In genomic region chr1:227370463-227371254, GRCh38 we compare ENCODE assay signal across 20 cellular contexts. TPM values are rescaled to one million over a fixed set of nuclear protein-coding genes. Genes with fewer than 3 reads are reported as not detected.
DNase-seq lines count a peak whose midpoint lies in the region; ATAC-seq, FAIRE-seq and TF ChIP-seq lines count a peak whose summit lies in the region.
"Had no signal": no experiment of that assay in that cellular context is flagged by ENCODE, and none has a peak within 500 bp of the region (broad histone marks: within the 10 kb centered on the region; RNA-seq: fewer than 3 reads in every experiment).

No MANE protein-coding gene starts in this region.

- H3K4me3 Mint-ChIP-seq in natural killer cell: no peak overlapping the region
- H3K4me3 Mint-ChIP-seq: activated CD4-positive, alpha-beta T cell treated with anti-CD3 and anti-CD28 coated beads, Interleukin-2, amount 10 ng/mL, durations not matched to agents 7 days and 5 days; activated naive CD4-positive, alpha-beta T cell treated with anti-CD3 and anti-CD28 coated beads, Interleukin-2, amount 50 U/mL, for 24 hours; effector memory CD8-positive, alpha-beta T cell; naive thymus-derived CD8-positive, alpha-beta T cell had no signal

- POLR2A ChIA-PET in endothelial cell of umbilical vein (lab: Charles Lee): interaction anchor here (0.6 to 1.1 kb wide), 2 partner anchors 20 to 26 kb away, joined by 3 to 5 read pairs; no protein-coding TSS in a partner anchor

- no peak for TF ChIP-seq POLR2A in endothelial cell of umbilical vein (IDR thresholded peaks at IDR 0.05; ENCODE audit: low read depth, low read length)

- no peaks in the 10 kb centered on the region for H3K36me3 ChIP-seq in RWPE2 (ENCODE audit: low read depth)
- H3K36me3 ChIP-seq in endothelial cell of umbilical vein (ENCODE audit: control insufficient read depth in 2 of 2, extremely low read depth in 1 of 2, insufficient read depth in 2 of 2, low read length in 2 of 2): no peaks in the 10 kb centered on the region
- H3K36me3 ChIP-seq: gastrocnemius medialis, lower lobe of right lung had no signal

- CTCF ChIA-PET in endothelial cell of umbilical vein (lab: Charles Lee): interaction anchor here (1.0 to 1.6 kb wide), 6 partner anchors 13 to 120 kb away, joined by 3 to 7 read pairs (median 4); no protein-coding TSS in a partner anchor

- H3K79me2 ChIP-seq in endothelial cell of umbilical vein (ENCODE audit: control insufficient read depth, insufficient read depth, low read length): no peaks in the 10 kb centered on the region

- H3K9ac ChIP-seq in endothelial cell of umbilical vein (replicated peaks; ENCODE audit: extremely low read depth, insufficient read depth, low read length): no peak overlapping the region

- TF ChIP-seq CTCF in RWPE2 (IDR thresholded peaks at IDR 0.05; ENCODE audit: poor library complexity, severe bottlenecking) (no peak), endothelial cell of umbilical vein (IDR thresholded peaks at IDR 0.05; ENCODE audit: extremely low read depth in 1 of 2, insufficient read depth in 1 of 2, low read depth in 1 of 2, low read length in 2 of 2) (no peak), natural killer cell (IDR thresholded peaks at IDR 0.05) (no peak)

- ATAC-seq in RWPE2 (ENCODE audit: low read depth) (peak; percentile 57; the same call in 1 of the 3 replicates), GM18517 (IDR thresholded peaks at IDR 0.05; ENCODE audit: unreplicated experiment) (no peak), natural killer cell (no peak)
- ATAC-seq: effector memory CD8-positive, alpha-beta T cell; gastrocnemius medialis; lower lobe of right lung; naive thymus-derived CD8-positive, alpha-beta T cell; psoas muscle had no signal

- no peaks in the 10 kb centered on the region for H3K9me3 Mint-ChIP-seq in natural killer cell
- H3K9me3 Mint-ChIP-seq: activated CD4-positive, alpha-beta T cell treated with anti-CD3 and anti-CD28 coated beads, Interleukin-2, amount 10 ng/mL, durations not matched to agents 7 days and 5 days; activated naive CD4-positive, alpha-beta T cell treated with anti-CD3 and anti-CD28 coated beads, Interleukin-2, amount 50 U/mL, for 24 hours; effector memory CD8-positive, alpha-beta T cell; naive thymus-derived CD8-positive, alpha-beta T cell had no signal

- peak overlapping the region; percentile 0 for H2AFZ ChIP-seq in endothelial cell of umbilical vein (ENCODE audit: low read depth, low read length)

- no peak overlapping the region for H3K4me3 ChIP-seq in RWPE2 (ENCODE audit: severe bottlenecking)
- no peak overlapping the region for H3K4me3 ChIP-seq in endothelial cell of umbilical vein (replicated peaks in 1 of 3; ENCODE audit: insufficient read depth in 1 of 3, low read depth in 1 of 3, low read length in 3 of 3)
- H3K4me3 ChIP-seq: gastrocnemius medialis, lower lobe of right lung, psoas muscle had no signal

- no peak overlapping the region for H3K27ac ChIP-seq in RWPE2 (ENCODE audit: poor library complexity, severe bottlenecking)
- H3K27ac ChIP-seq in endothelial cell of umbilical vein (ENCODE audit: insufficient read depth, low read depth, low read length): peak overlapping the region; percentile 14
- H3K27ac ChIP-seq: gastrocnemius medialis, lower lobe of right lung, psoas muscle had no signal

- H3K36me3 Mint-ChIP-seq in natural killer cell: no peaks in the 10 kb centered on the region
- H3K36me3 Mint-ChIP-seq: activated naive CD4-positive, alpha-beta T cell treated with anti-CD3 and anti-CD28 coated beads, Interleukin-2, amount 50 U/mL, for 24 hours; naive thymus-derived CD8-positive, alpha-beta T cell had no signal

- H3K4me2 ChIP-seq in endothelial cell of umbilical vein (ENCODE audit: insufficient read depth, low read length): peak overlapping the region; percentile 0

- intact Hi-C loops in endothelial cell of umbilical vein (cut with micrococcal nuclease) (loop anchor here (1.0 to 2.0 kb wide), 2 partner anchors 14 to 59 kb away; no protein-coding TSS in a partner anchor), natural killer cell (cut with micrococcal nuclease) (no loop called here)

- H3K9me1 ChIP-seq in endothelial cell of umbilical vein (replicated peaks; ENCODE audit: control insufficient read depth, extremely low read depth, insufficient read depth, low read length): no peaks in the 10 kb centered on the region

- H3K4me1 Mint-ChIP-seq in natural killer cell: no peaks in the 10 kb centered on the region
- H3K4me1 Mint-ChIP-seq: activated CD4-positive, alpha-beta T cell treated with anti-CD3 and anti-CD28 coated beads, Interleukin-2, amount 10 ng/mL, durations not matched to agents 7 days and 5 days; activated naive CD4-positive, alpha-beta T cell treated with anti-CD3 and anti-CD28 coated beads, Interleukin-2, amount 50 U/mL, for 24 hours; naive thymus-derived CD8-positive, alpha-beta T cell had no signal

- BruUV-seq in endothelial cell of umbilical vein (replicated peaks; lab: Mats Ljungman, UMichigan): no TSS peak

- dilution Hi-C loops in endothelial cell of umbilical vein (cut with MboI; ENCODE audit: extremely low pct_ligation_motif_present, low sequenced_read_pairs): no loop called here

- H3K4me1 ChIP-seq in RWPE2 (ENCODE audit: insufficient read depth, poor library complexity, severe bottlenecking) (peaks cover 7% of the 10 kb centered on the region), endothelial cell of umbilical vein (ENCODE audit: control insufficient read depth, extremely low read depth, insufficient read depth, low read length) (peaks cover 23% of the 10 kb centered on the region)
- H3K4me1 ChIP-seq: gastrocnemius medialis, lower lobe of right lung, psoas muscle had no signal

- peaks cover 0 to 3% of the 10 kb centered on the region in 2 donors for H3K27me3 Mint-ChIP-seq in natural killer cell (ENCODE audit: low read depth in 2 of 2)

- no peak overlapping the region for H3K27ac Mint-ChIP-seq in natural killer cell
- H3K27ac Mint-ChIP-seq: activated CD4-positive, alpha-beta T cell treated with anti-CD3 and anti-CD28 coated beads, Interleukin-2, amount 10 ng/mL, durations not matched to agents 7 days and 5 days; activated naive CD4-positive, alpha-beta T cell treated with anti-CD3 and anti-CD28 coated beads, Interleukin-2, amount 50 U/mL, for 24 hours; effector memory CD8-positive, alpha-beta T cell; naive thymus-derived CD8-positive, alpha-beta T cell had no signal

- H3K27me3 ChIP-seq in RWPE2 (ENCODE audit: insufficient read depth, poor library complexity, severe bottlenecking) (no peaks in the 10 kb centered on the region), endothelial cell of umbilical vein (ENCODE audit: control insufficient read depth in 2 of 2, insufficient read depth in 2 of 2, low read length in 2 of 2) (no peaks in the 10 kb centered on the region)
- H3K27me3 ChIP-seq: gastrocnemius medialis had no signal

- DNase-seq in ELR (ENCODE audit: low read depth) (peak; percentile 55), RWPE2 (ENCODE audit: low spot score) (no peak), endothelial cell of umbilical vein (ENCODE audit: low read depth, low spot score) (peak; percentile 80), renal cortical epithelial cell (ENCODE audit: low read depth) (peak; percentile 41), medulla oblongata (ENCODE audit: extremely low spot score) (no peak), cerebellar nuclear complex (lab: John Stamatoyannopoulos, UW) (no peak), natural killer cell (no peak)
- DNase-seq: activated CD4-positive, alpha-beta T cell treated with anti-CD3 and anti-CD28 coated beads, Interleukin-2, amount 10 ng/mL, durations not matched to agents 7 days and 5 days; activated T-cell treated with anti-CD3 and anti-CD28 coated beads for 4 hours; effector memory CD8-positive, alpha-beta T cell; gastrocnemius medialis; lower lobe of right lung; MV-4-11; naive thymus-derived CD8-positive, alpha-beta T cell; NCI-H2081; NCI-H524 treated with DMSO at 0.1 percent for 48 hours; psoas muscle; T1000 had no signal

- FAIRE-seq in endothelial cell of umbilical vein (lab: Jason Lieb, UNC): peak; percentile 68

- H4K20me1 ChIP-seq in endothelial cell of umbilical vein (replicated peaks; ENCODE audit: control insufficient read depth, extremely low read depth, insufficient read depth, low read length): no peaks in the 10 kb centered on the region

- H3K9me3 ChIP-seq in RWPE2 (ENCODE audit: severe bottlenecking) (no peaks in the 10 kb centered on the region), endothelial cell of umbilical vein (replicated peaks; ENCODE audit: control insufficient read depth, insufficient read depth, low read length) (no peaks in the 10 kb centered on the region)
- H3K9me3 ChIP-seq: gastrocnemius medialis, lower lobe of right lung, psoas muscle had no signal

TF ChIP-seq in endothelial cell of umbilical vein, 7 proteins besides CTCF, POLR2A, EP300 and RAD21:
- no peak for TF ChIP-seq GATA2 (IDR thresholded peaks at IDR 0.05; ENCODE audit: insufficient read depth, insufficient read length, low read depth, low read length)
- peak; percentile 46 for TF ChIP-seq FOS (IDR thresholded peaks at IDR 0.05; ENCODE audit: borderline replicate concordance, insufficient read depth, low read length)

RNA-seq across cellular contexts. Expression of gene CDC42BPA, which starts 52.4 kb away (rescaled TPM):
- 88.1 and 92.6 TPM in 2 replicates for total RNA-seq in endothelial cell of umbilical vein
- 23.6 and 26.1 TPM in 2 replicates for polyA plus RNA-seq in endothelial cell of umbilical vein
- 23.8 and 26.7 TPM in 2 replicates for polyA plus RNA-seq in endothelial cell of umbilical vein (2011; cell fraction: cytosol; rRNA removed)
- 64.0 and 65.6 TPM in 2 replicates for polyA plus RNA-seq in endothelial cell of umbilical vein (2011; cell fraction: nucleus; rRNA removed)
- polyA plus RNA-seq in endothelial cell of umbilical vein (2012): 33.5 and 44.2 TPM in 2 replicates
- 106 and 109 TPM in 2 replicates for polyA minus RNA-seq in endothelial cell of umbilical vein
- 14.7 TPM for polyA minus RNA-seq in endothelial cell of umbilical vein (2011; cell fraction: cytosol; rRNA and poly(A)+ RNA removed)
- polyA minus RNA-seq in endothelial cell of umbilical vein (2011; cell fraction: nucleus; rRNA and poly(A)+ RNA removed): 258 and 326 TPM in 2 replicates
- total RNA-seq in renal cortical epithelial cell: 37.2 and 63.5 TPM in 2 replicates
- 1 to 10 TPM in 1 of 3 donors, under 1 TPM in 2; 0.14 to 2.4 (median 0.77) TPM for total RNA-seq in natural killer cell

Comparison
In these comparisons a context has a peak if more than half of its experiments do, and no peak if none do; other contexts are left out.
1. DNase-seq: peak in ELR (single experiment), endothelial cell of umbilical vein (single experiment) and renal cortical epithelial cell (single experiment); none in RWPE2 (single experiment), medulla oblongata (single experiment), cerebellar nuclear complex (0 of 2) and natural killer cell (single experiment).
2. RNA of gene CDC42BPA, which starts 52.4 kb away (total RNA-seq): 88.1 to 92.6 TPM in endothelial cell of umbilical vein and 37.2 to 63.5 TPM in renal cortical epithelial cell; 0.14 to 2.4 TPM in natural killer cell; every median in the first group is over 10 times any median in the second.